ENCODE assay signal across 8 cellular contexts in genomic region chr11:7513210-7514098, GRCh38. TPM values are rescaled to one million over a fixed set of nuclear protein-coding genes. Genes with fewer than 3 reads are reported as not detected.
DNase-seq lines count a peak whose midpoint lies in the region; ATAC-seq and TF ChIP-seq lines count a peak whose summit lies in the region.

Gene PPFIBP2 (plus strand): TSS chr11:7513999. CDS start chr11:7549476, 35,477 bp downstream.

- H3K36me3 ChIP-seq in mucosa of rectum (ENCODE audit: control insufficient read depth in 2 of 2, insufficient read depth in 2 of 2, low read length in 2 of 2): no peaks in the 10 kb centered on the region

- H3K9ac ChIP-seq in mucosa of rectum (ENCODE audit: low read depth in 1 of 2, low read length in 2 of 2): peak within 1 kb of the TSS; percentile 75 to 88

- H3K9me3 ChIP-seq in mucosa of rectum (ENCODE audit: control insufficient read depth in 2 of 2, low read length in 2 of 2): no peaks in the 10 kb centered on the region

- H3K27ac ChIP-seq in mucosa of rectum (ENCODE audit: low read depth in 2 of 2, low read length in 2 of 2): peak within 1 kb of the TSS; percentile 89 to 93

- peaks cover 18 to 28% of the 10 kb centered on the region in 2 donors for H3K4me1 ChIP-seq in mucosa of rectum (ENCODE audit: control insufficient read depth in 2 of 2, insufficient read depth in 2 of 2, low read length in 2 of 2)

- H3K27me3 ChIP-seq in mucosa of rectum (ENCODE audit: control insufficient read depth in 2 of 2, insufficient read depth in 2 of 2, low read length in 2 of 2): no peaks in the 10 kb centered on the region

- TF ChIP-seq POLR2A in GM19099 (IDR thresholded peaks at IDR 0.05; ENCODE audit: extremely low read depth, insufficient read length, low read depth): peak; percentile 71

- TF ChIP-seq CTCF in epithelial cell of proximal tubule (conservative IDR thresholded peaks at IDR 0.05; ENCODE audit: low read depth, low read length): peak; percentile 82

- DNase-seq in C1 segment of cervical spinal cord (lab: John Stamatoyannopoulos, UW): peak; percentile 37 to 99 (median 88)
- peak; percentile 70 to 88 for DNase-seq in NOMO-1 (lab: John Stamatoyannopoulos, UW; ENCODE audit: unreplicated experiment in 2 of 2)
- peak; percentile 80 for DNase-seq in activated T-cell treated with anti-CD3 and anti-CD28 coated beads for 24 hours (ENCODE audit: low read depth)
- DNase-seq in epithelial cell of proximal tubule (ENCODE audit: low read depth): peak; percentile 27
- DNase-seq in stimulated activated CD8-positive, alpha-beta memory T cell treated with anti-CD3 and anti-CD28 coated beads, Interleukin-4, amount 100 ng/mL, for 4 hours (ENCODE audit: low read depth in 2 of 2, low spot score in 1 of 2): peak; percentile 53 to 64

- peak; percentile 74 for ATAC-seq in HG03354 (IDR thresholded peaks at IDR 0.05; ENCODE audit: poor library complexity, severe bottlenecking, unreplicated experiment)

- peak within 1 kb of the TSS; percentile 88 for H3K4me3 ChIP-seq in epithelial cell of proximal tubule (ENCODE audit: low read depth, low read length)
- H3K4me3 ChIP-seq in mucosa of rectum (ENCODE audit: low read length in 2 of 2): peak within 1 kb of the TSS; percentile 89 to 94

RNA-seq across cellular contexts. Expression of gene PPFIBP2, which starts in this region (rescaled TPM):
- total RNA-seq in epithelial cell of proximal tubule: 1.6 and 1.7 TPM in 2 replicates

Comparison
In these comparisons a context has a peak if more than half of its experiments do, and no peak if none do; other contexts are left out.
1. Peak in every context shown above with its lines: DNase-seq, ATAC-seq, H3K4me3 ChIP-seq and H3K27ac ChIP-seq.
2. DNase-seq: peak in every context shown above with its lines; median percentile 88 in C1 segment of cervical spinal cord; 80 in activated T-cell treated with anti-CD3 and anti-CD28 coated beads for 24 hours; 79 in NOMO-1; 58 in stimulated activated CD8-positive, alpha-beta memory T cell treated with anti-CD3 and anti-CD28 coated beads, Interleukin-4, amount 100 ng/mL, for 4 hours; 27 in epithelial cell of proximal tubule.